Comparison of ENCODE assay signal across 9 cellular contexts in genomic region chr5:135829681-135830383, GRCh38. TPM values are rescaled to one million over a fixed set of nuclear protein-coding genes. Genes with fewer than 3 reads are reported as not detected.
DNase-seq lines count a peak whose midpoint lies in the region; ATAC-seq and TF ChIP-seq lines count a peak whose summit lies in the region.
"Had no signal": no experiment of that assay in that cellular context is flagged by ENCODE, and none has a peak within 500 bp of the region (broad histone marks: within the 10 kb centered on the region; RNA-seq: fewer than 3 reads in every experiment).

No MANE protein-coding gene starts in this region.

- H3K9ac ChIP-seq in HCT116 (ENCODE audit: low read length), result no peak overlapping the region

- H3K4me3 ChIP-seq in HCT116 (replicated peaks in 1 of 2; ENCODE audit: low read depth in 1 of 2, low read length in 2 of 2), result no peak overlapping the region
- H3K4me3 ChIP-seq in heart right ventricle, result no peak overlapping the region
- no peak overlapping the region for H3K4me3 ChIP-seq in retinal pigment epithelial cell (ENCODE audit: low read length)

- 29% methylated on average over 19 of the region's 19 CpGs for WGBS in heart right ventricle, 2 donors

- RAD21 ChIA-PET in HCT116 (lab: Charles Lee; ENCODE audit: low non-redundant PET in 1 of 2, low total read pairs in 2 of 2, uncharacterized antibody in 2 of 2, unreplicated experiment in 2 of 2), result interaction anchor here (0.8 to 1.4 kb wide), 4 partner anchors 264 to 276 kb away, joined by 3 to 7 read pairs (median 4); no protein-coding TSS in a partner anchor

- peak overlapping the region; percentile 71 for H2AFZ ChIP-seq in HCT116 (ENCODE audit: low read depth, low read length, poor library complexity, severe bottlenecking)

- H3K27me3 Mint-ChIP-seq in activated naive CD8-positive, alpha-beta T cell treated with anti-CD3 and anti-CD28 coated beads, Interleukin-2, amount 10 ng/mL, durations not matched to agents 7 days and 5 days, result peaks cover 8% of the 10 kb centered on the region

- H4K20me1 ChIP-seq in HCT116 (ENCODE audit: insufficient read depth), result no peaks in the 10 kb centered on the region

- no peaks in the 10 kb centered on the region for H3K79me2 ChIP-seq in HCT116 (ENCODE audit: insufficient read depth, low read length)

- no peaks in the 10 kb centered on the region for H3K27me3 ChIP-seq in HCT116 (ENCODE audit: insufficient read depth, low read length)
- peaks cover 5 to 49% (median 40%) of the 10 kb centered on the region in 7 donors for H3K27me3 ChIP-seq in heart right ventricle

- no peaks in the 10 kb centered on the region for H3K9me3 Mint-ChIP-seq in activated naive CD8-positive, alpha-beta T cell treated with anti-CD3 and anti-CD28 coated beads, Interleukin-2, amount 10 ng/mL, durations not matched to agents 7 days and 5 days
- H3K9me3 Mint-ChIP-seq: T-helper 1 cell treated with Interleukin-12 subunit alpha and Interleukin-12 subunit beta and Interleukin-4 antibody, amounts not matched to agents 30 μg/mL and 1 μg/mL, for 36 hours had no signal

- POLR2A ChIA-PET in HCT116 (lab: Charles Lee), result interaction anchor here (1.0 kb wide), 1 partner anchor 264 kb away, joined by 4 read pairs; no protein-coding TSS in a partner anchor
- POLR2A ChIA-PET in activated naive CD8-positive, alpha-beta T cell treated with anti-CD3 and anti-CD28 coated beads, Interleukin-2, amount 10 ng/mL, durations not matched to agents 7 days and 5 days (lab: Charles Lee), result no interaction called here

- peak; percentile 94 for DNase-seq in DMS53 (lab: John Stamatoyannopoulos, UW)
- peak; percentile 63 for DNase-seq in HCT116 (ENCODE audit: low read depth, low spot score)
- DNase-seq in NCI-H526 (lab: John Stamatoyannopoulos, UW), result peak; percentile 12 to 78
- DNase-seq in activated naive CD8-positive, alpha-beta T cell treated with anti-CD3 and anti-CD28 coated beads, Interleukin-2, amount 10 ng/mL, durations not matched to agents 7 days and 5 days, result peak; percentile 69
- DNase-seq in heart right ventricle, result peak; percentile 36 to 66
- no peak for DNase-seq in retinal pigment epithelial cell (ENCODE audit: low read depth)
- DNase-seq in GF-D8 (lab: John Stamatoyannopoulos, UW), result no peak

- BruUV-seq in HCT116 (replicated peaks; lab: Mats Ljungman, UMichigan), result no TSS peak

- intact Hi-C loops in HCT116 (cut with micrococcal nuclease) (loop anchor here (1.0 to 2.0 kb wide), 2 partner anchors 269 to 368 kb away; no protein-coding TSS in a partner anchor), heart right ventricle (cut with DNase I) (loop anchor here (1.0 to 10.0 kb wide), 9 partner anchors 267 to 368 kb away; no protein-coding TSS in a partner anchor)

- no peaks in the 10 kb centered on the region for H3K9me2 ChIP-seq in HCT116 (ENCODE audit: insufficient read depth)

- ATAC-seq in HCT116 (peak; percentile 69), heart right ventricle (peak; percentile 22 to 66 (median 54)), GM18517 (IDR thresholded peaks at IDR 0.05; ENCODE audit: unreplicated experiment) (no peak)
- peak; percentile 37 for ATAC-seq in activated naive CD8-positive, alpha-beta T cell treated with anti-CD3 and anti-CD28 coated beads, Interleukin-2, amount 10 ng/mL, durations not matched to agents 7 days and 5 days (ENCODE audit: low read depth)

- TF ChIP-seq RAD21 in HCT116 (IDR thresholded peaks at IDR 0.05; ENCODE audit: low read depth), result peak; percentile 90

- TF ChIP-seq POLR2A in HCT116 (IDR thresholded peaks at IDR 0.05; ENCODE audit: borderline replicate concordance, extremely low read depth, insufficient read depth, insufficient read length), result no peak

- H3K27ac ChIP-seq in HCT116 (ENCODE audit: low read depth, low read length), result no peak overlapping the region
- H3K27ac ChIP-seq in heart right ventricle, result no peak overlapping the region

- CTCF ChIA-PET in HCT116 (lab: Charles Lee), result interaction anchor here (0.8 to 4.3 kb wide), 14 partner anchors 11 to 372 kb away, joined by 3 to 38 read pairs (median 5); no protein-coding TSS in a partner anchor

- H3K4me1 ChIP-seq in HCT116 (ENCODE audit: control insufficient read depth in 1 of 2, insufficient read depth in 2 of 2, low read length in 2 of 2), result peaks cover 0 to 13% of the 10 kb centered on the region in 2 experiments; a peak in 1 of 4 replicates
- H3K4me1 ChIP-seq in heart right ventricle, result peaks cover 0 to 9% (median 7%) of the 10 kb centered on the region in 9 donors

- no peak overlapping the region for H3K4me3 Mint-ChIP-seq in activated naive CD8-positive, alpha-beta T cell treated with anti-CD3 and anti-CD28 coated beads, Interleukin-2, amount 10 ng/mL, durations not matched to agents 7 days and 5 days
- H3K4me3 Mint-ChIP-seq: T-helper 1 cell treated with Interleukin-12 subunit alpha and Interleukin-12 subunit beta and Interleukin-4 antibody, amounts not matched to agents 30 μg/mL and 1 μg/mL, for 36 hours had no signal

- H3K4me1 Mint-ChIP-seq in activated naive CD8-positive, alpha-beta T cell treated with anti-CD3 and anti-CD28 coated beads, Interleukin-2, amount 10 ng/mL, durations not matched to agents 7 days and 5 days, result peaks cover 2% of the 10 kb centered on the region

- no peaks in the 10 kb centered on the region for H3K36me3 ChIP-seq in HCT116 (ENCODE audit: control insufficient read depth in 1 of 2, insufficient read depth in 2 of 2, low read length in 2 of 2)
- no peaks in the 10 kb centered on the region for H3K36me3 ChIP-seq in heart right ventricle

- no peak overlapping the region for H3K27ac Mint-ChIP-seq in activated naive CD8-positive, alpha-beta T cell treated with anti-CD3 and anti-CD28 coated beads, Interleukin-2, amount 10 ng/mL, durations not matched to agents 7 days and 5 days
- H3K27ac Mint-ChIP-seq: T-helper 1 cell treated with Interleukin-12 subunit alpha and Interleukin-12 subunit beta and Interleukin-4 antibody, amounts not matched to agents 30 μg/mL and 1 μg/mL, for 36 hours had no signal

- TF ChIP-seq CTCF in HCT116 (IDR thresholded peaks at IDR 0.05 in 2 of 3, conservative IDR thresholded peaks at IDR 0.05 in 1 of 3; ENCODE audit: borderline replicate concordance in 1 of 3, insufficient read depth in 1 of 3, low read depth in 2 of 3, low read length in 2 of 3), result peak; percentile 83 to 92 (median 91)
- TF ChIP-seq CTCF in heart right ventricle (IDR thresholded peaks at IDR 0.05), result peak; percentile 58 to 82 (median 77)
- peak; percentile 95 for TF ChIP-seq CTCF in retinal pigment epithelial cell (conservative IDR thresholded peaks at IDR 0.05; ENCODE audit: low read depth, low read length)

- H3K9me3 ChIP-seq in HCT116 (ENCODE audit: control insufficient read depth in 1 of 2, insufficient read depth in 1 of 2, low read depth in 1 of 2, low read length in 2 of 2) (no peaks in the 10 kb centered on the region), heart right ventricle (no peaks in the 10 kb centered on the region)

- peak overlapping the region; percentile 44 for H3K4me2 ChIP-seq in HCT116 (ENCODE audit: low read length)

- no peaks in the 10 kb centered on the region for H3K36me3 Mint-ChIP-seq in activated naive CD8-positive, alpha-beta T cell treated with anti-CD3 and anti-CD28 coated beads, Interleukin-2, amount 10 ng/mL, durations not matched to agents 7 days and 5 days

TF ChIP-seq in HCT116, 20 proteins besides CTCF, POLR2A, EP300 and RAD21:
- TF ChIP-seq ZBTB33 (IDR thresholded peaks at IDR 0.05; ENCODE audit: extremely low read depth, insufficient replicate concordance, low read length), result no peak
- TF ChIP-seq MAX (IDR thresholded peaks at IDR 0.05), result 0 out of 2 replicates have a peak, but pooled peaks have one; percentile 33
- TF ChIP-seq SP1 (IDR thresholded peaks at IDR 0.05; ENCODE audit: low read depth), result no peak

RNA-seq across cellular contexts. Expression of gene SLC25A48, which starts 4.6 kb away (rescaled TPM):
- total RNA-seq in HCT116 (2021; ENCODE audit: unreplicated experiment), result 2.8 TPM
- polyA plus RNA-seq in HCT116 (2012), result 1.1 and 2.0 TPM in 2 replicates
- not detected for total RNA-seq in activated naive CD8-positive, alpha-beta T cell treated with anti-CD3 and anti-CD28 coated beads, Interleukin-2, amount 10 ng/mL, durations not matched to agents 7 days and 5 days
- under 1 TPM in 4 of 10 donors, not detected in 6; 0.16 to 0.40 (median 0.23) TPM for total RNA-seq in heart right ventricle
- 10 to 100 TPM in 1 of 2 donors, not detected in 1; 10.8 TPM for polyA plus RNA-seq in heart right ventricle

Comparison
In these comparisons a context has a peak if more than half of its experiments do, and no peak if none do; other contexts are left out.
1. DNase-seq: peak in DMS53 (single experiment), HCT116 (single experiment), NCI-H526 (2 of 2), activated naive CD8-positive, alpha-beta T cell treated with anti-CD3 and anti-CD28 coated beads, Interleukin-2, amount 10 ng/mL, durations not matched to agents 7 days and 5 days (single experiment) and heart right ventricle (2 of 2); none in retinal pigment epithelial cell (single experiment) and GF-D8 (single experiment).
2. Peak in every context shown above with its lines, with median percentiles within 50 percentile points of each other: CTCF ChIP-seq.